27 cellular contexts compared by ENCODE assay signal in the genomic region with DNA sequence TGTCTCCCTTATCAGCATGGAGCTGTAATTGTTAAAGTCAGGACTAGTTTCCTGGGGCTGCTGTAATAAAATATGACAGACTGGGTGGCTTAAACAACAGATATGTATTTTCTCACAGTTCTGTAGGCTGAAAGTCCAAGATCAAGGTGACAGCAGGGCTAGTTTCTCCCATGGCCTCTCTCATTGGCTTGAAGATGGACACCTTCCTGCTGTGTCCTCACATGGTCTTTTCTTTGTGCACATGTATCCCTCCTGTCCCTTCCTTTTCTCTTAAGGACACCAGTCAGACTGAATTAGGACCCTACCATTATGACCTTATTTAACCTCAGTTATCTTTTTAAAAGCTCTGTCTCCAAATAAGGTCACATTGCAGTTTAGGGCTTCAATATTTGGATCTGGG.
"Had no signal": no experiment of that assay in that cellular context is flagged by ENCODE, and none has a peak within 500 bp of the region (broad histone marks: within the 10 kb centered on the region; RNA-seq: fewer than 3 reads in every experiment).

No MANE protein-coding gene starts in this region.

- H3K4me1 Mint-ChIP-seq: activated CD4-positive, alpha-beta T cell treated with anti-CD3 and anti-CD28 coated beads for 36 hours; activated CD4-positive, alpha-beta T cell treated with anti-CD3 and anti-CD28 coated beads, Interleukin-2, amount 10 ng/mL, durations not matched to agents 24 days and 14 days; activated naive CD4-positive, alpha-beta T cell treated with anti-CD3 and anti-CD28 coated beads, Interleukin-2, amount 10 ng/mL, durations not matched to agents 7 days and 5 days; activated naive CD8-positive, alpha-beta T cell treated with anti-CD3 and anti-CD28 coated beads, Interleukin-2, amount 10 ng/mL, durations not matched to agents 7 days and 5 days; central memory CD8-positive, alpha-beta T cell had no signal

- H3K36me3 Mint-ChIP-seq: activated CD4-positive, alpha-beta memory T cell treated with anti-CD3 and anti-CD28 coated beads for 36 hours; activated naive CD4-positive, alpha-beta T cell treated with anti-CD3 and anti-CD28 coated beads, Interleukin-2, amount 10 ng/mL, durations not matched to agents 7 days and 5 days; activated naive CD4-positive, alpha-beta T cell treated with anti-CD3 and anti-CD28 coated beads, Interleukin-2, amount 50 U/mL, for 72 hours; activated naive CD8-positive, alpha-beta T cell treated with anti-CD3 and anti-CD28 coated beads, Interleukin-2, amount 10 ng/mL, durations not matched to agents 7 days and 5 days had no signal

- H3K4me3 ChIP-seq: coronary artery, dorsolateral prefrontal cortex, gastrocnemius medialis, heart left ventricle had no signal

- H3K9me3 Mint-ChIP-seq: activated naive CD4-positive, alpha-beta T cell treated with anti-CD3 and anti-CD28 coated beads, Interleukin-2, amount 10 ng/mL, durations not matched to agents 7 days and 5 days; activated naive CD8-positive, alpha-beta T cell treated with anti-CD3 and anti-CD28 coated beads, Interleukin-2, amount 10 ng/mL, durations not matched to agents 7 days and 5 days; activated T-cell treated with anti-CD3 and anti-CD28 coated beads, Interleukin-2, amount 50 U/mL, for 24 hours had no signal

- H3K36me3 ChIP-seq: brain microvascular endothelial cell, gastrocnemius medialis, heart left ventricle had no signal

- H3K27ac Mint-ChIP-seq: activated CD4-positive, alpha-beta memory T cell treated with anti-CD3 and anti-CD28 coated beads for 36 hours; activated CD4-positive, alpha-beta T cell treated with anti-CD3 and anti-CD28 coated beads for 36 hours; activated CD4-positive, alpha-beta T cell treated with anti-CD3 and anti-CD28 coated beads, Interleukin-2, amount 10 ng/mL, durations not matched to agents 24 days and 14 days; activated CD8-positive, alpha-beta T cell treated with anti-CD3 and anti-CD28 coated beads, Interleukin-2, amount 10 ng/mL, durations not matched to agents 7 days and 5 days; activated naive CD4-positive, alpha-beta T cell treated with anti-CD3 and anti-CD28 coated beads, Interleukin-2, amount 10 ng/mL, durations not matched to agents 7 days and 5 days; activated naive CD4-positive, alpha-beta T cell treated with anti-CD3 and anti-CD28 coated beads, Interleukin-2, amount 50 U/mL, for 72 hours; activated naive CD8-positive, alpha-beta T cell treated with anti-CD3 and anti-CD28 coated beads, Interleukin-2, amount 10 ng/mL, durations not matched to agents 7 days and 5 days; activated T-cell treated with anti-CD3 and anti-CD28 coated beads, Interleukin-2, amount 50 U/mL, for 24 hours; activated T-cell treated with anti-CD3 and anti-CD28 coated beads, Interleukin-2, amount 50 U/mL, for 72 hours; dendritic cell treated with granulocyte-macrophage colony-stimulating factor and Interleukin-4, amounts not matched to agents 40 ng/mL and 50 ng/mL, for 4 days; endodermal cell had no signal

- H3K27ac ChIP-seq: brain microvascular endothelial cell, coronary artery, dorsolateral prefrontal cortex, gastrocnemius medialis, heart left ventricle had no signal

- H3K27me3 ChIP-seq: brain microvascular endothelial cell, dorsolateral prefrontal cortex, gastrocnemius medialis, heart left ventricle had no signal

- H3K4me3 Mint-ChIP-seq: activated CD4-positive, alpha-beta memory T cell treated with anti-CD3 and anti-CD28 coated beads for 36 hours; activated CD4-positive, alpha-beta T cell treated with anti-CD3 and anti-CD28 coated beads for 36 hours; activated CD4-positive, alpha-beta T cell treated with anti-CD3 and anti-CD28 coated beads, Interleukin-2, amount 10 ng/mL, durations not matched to agents 24 days and 14 days; activated CD8-positive, alpha-beta T cell treated with anti-CD3 and anti-CD28 coated beads, Interleukin-2, amount 10 ng/mL, durations not matched to agents 7 days and 5 days; activated naive CD4-positive, alpha-beta T cell treated with anti-CD3 and anti-CD28 coated beads, Interleukin-2, amount 10 ng/mL, durations not matched to agents 7 days and 5 days; activated naive CD8-positive, alpha-beta T cell treated with anti-CD3 and anti-CD28 coated beads, Interleukin-2, amount 10 ng/mL, durations not matched to agents 7 days and 5 days; activated T-cell treated with anti-CD3 and anti-CD28 coated beads, Interleukin-2, amount 50 U/mL, for 24 hours; activated T-cell treated with anti-CD3 and anti-CD28 coated beads, Interleukin-2, amount 50 U/mL, for 72 hours; central memory CD8-positive, alpha-beta T cell; dendritic cell treated with granulocyte-macrophage colony-stimulating factor and Interleukin-4, amounts not matched to agents 40 ng/mL and 50 ng/mL, for 4 days; endodermal cell had no signal

- H3K4me1 ChIP-seq: heart left ventricle had no signal

- H3K27me3 Mint-ChIP-seq: activated CD4-positive, alpha-beta memory T cell treated with anti-CD3 and anti-CD28 coated beads for 36 hours; activated CD4-positive, alpha-beta T cell treated with anti-CD3 and anti-CD28 coated beads for 36 hours; activated CD4-positive, alpha-beta T cell treated with anti-CD3 and anti-CD28 coated beads, Interleukin-2, amount 10 ng/mL, durations not matched to agents 24 days and 14 days; activated naive CD4-positive, alpha-beta T cell treated with anti-CD3 and anti-CD28 coated beads, Interleukin-2, amount 10 ng/mL, durations not matched to agents 7 days and 5 days; activated naive CD8-positive, alpha-beta T cell treated with anti-CD3 and anti-CD28 coated beads, Interleukin-2, amount 10 ng/mL, durations not matched to agents 7 days and 5 days; activated T-cell treated with anti-CD3 and anti-CD28 coated beads, Interleukin-2, amount 50 U/mL, for 24 hours; central memory CD8-positive, alpha-beta T cell; dendritic cell treated with granulocyte-macrophage colony-stimulating factor and Interleukin-4, amounts not matched to agents 40 ng/mL and 50 ng/mL, for 4 days had no signal

- H3K9me3 ChIP-seq: gastrocnemius medialis had no signal

- DNase-seq: activated CD4-positive, alpha-beta memory T cell treated with anti-CD3 and anti-CD28 coated beads for 36 hours; activated CD4-positive, alpha-beta T cell treated with anti-CD3 and anti-CD28 coated beads for 36 hours; activated CD4-positive, alpha-beta T cell treated with anti-CD3 and anti-CD28 coated beads, Interleukin-2, amount 10 ng/mL, durations not matched to agents 24 days and 14 days; activated CD4-positive, CD25-positive, alpha-beta regulatory T cell; activated CD4-positive, CD25-positive, alpha-beta regulatory T cell treated with anti-CD3 and anti-CD28 coated beads, Interleukin-2, amount 50 U/mL, for 72 hours; activated CD8-positive, alpha-beta memory T cell treated with anti-CD3 and anti-CD28 coated beads, Interleukin-2, amount 50 U/mL, for 48 hours; activated CD8-positive, alpha-beta T cell treated with anti-CD3 and anti-CD28 coated beads, Interleukin-2, amount 10 ng/mL, durations not matched to agents 7 days and 5 days; activated gamma-delta T cell; activated naive CD4-positive, alpha-beta T cell; activated naive CD4-positive, alpha-beta T cell treated with anti-CD3 and anti-CD28 coated beads, Interleukin-2, amount 10 ng/mL, durations not matched to agents 7 days and 5 days; activated naive CD8-positive, alpha-beta T cell treated with anti-CD3 and anti-CD28 coated beads, Interleukin-2, amount 10 ng/mL, durations not matched to agents 7 days and 5 days; activated T-cell treated with anti-CD3 and anti-CD28 coated beads for 4 hours; activated T-cell treated with anti-CD3 and anti-CD28 coated beads, Interleukin-2, amount 50 U/mL, for 24 hours; activated T-cell treated with anti-CD3 and anti-CD28 coated beads, Interleukin-2, amount 50 U/mL, for 72 hours; dorsolateral prefrontal cortex; effector memory CD4-positive, alpha-beta T cell; endodermal cell; erythroblast; gastrocnemius medialis; glutamatergic neuron; heart left ventricle; T-helper 2 cell had no signal

- ATAC-seq: activated CD4-positive, alpha-beta T cell treated with anti-CD3 and anti-CD28 coated beads for 36 hours; activated CD8-positive, alpha-beta T cell treated with anti-CD3 and anti-CD28 coated beads, Interleukin-2, amount 10 ng/mL, durations not matched to agents 7 days and 5 days; activated naive CD4-positive, alpha-beta T cell treated with anti-CD3 and anti-CD28 coated beads, Interleukin-2, amount 50 U/mL, for 72 hours; activated T-cell treated with anti-CD3 and anti-CD28 coated beads, Interleukin-2, amount 50 U/mL, for 72 hours; heart left ventricle had no signal
